17 cellular contexts compared by ENCODE assay signal in genomic region chr4:173821031-173821430, GRCh38.
"Had no signal": no experiment of that assay in that cellular context is flagged by ENCODE, and none has a peak within 500 bp of the region (broad histone marks: within the 10 kb centered on the region; RNA-seq: fewer than 3 reads in every experiment).

No MANE protein-coding gene starts in this region.

- H3K27me3 Mint-ChIP-seq: activated CD4-positive, alpha-beta T cell treated with anti-CD3 and anti-CD28 coated beads, Interleukin-2, amount 10 ng/mL, durations not matched to agents 7 days and 5 days; activated naive CD8-positive, alpha-beta T cell treated with anti-CD3 and anti-CD28 coated beads for 36 hours; stimulated activated naive CD8-positive, alpha-beta T cell treated with anti-CD3 and anti-CD28 coated beads, Interleukin-15, amount 100 ng/mL, for 72 hours had no signal

- H3K27ac Mint-ChIP-seq: activated CD4-positive, alpha-beta T cell treated with anti-CD3 and anti-CD28 coated beads, Interleukin-2, amount 10 ng/mL, durations not matched to agents 7 days and 5 days; activated naive CD8-positive, alpha-beta T cell treated with anti-CD3 and anti-CD28 coated beads for 36 hours; dendritic cell treated with granulocyte-macrophage colony-stimulating factor and Interleukin-4, amounts not matched to agents 40 ng/mL and 50 ng/mL, for 4 days; immature natural killer cell; nephron had no signal

- H3K27me3 ChIP-seq: right lobe of liver, spleen, testis, upper lobe of left lung had no signal

- H3K9me3 ChIP-seq: prostate gland, right lobe of liver, spleen, testis, upper lobe of left lung had no signal

- ATAC-seq: right lobe of liver; stimulated activated naive CD8-positive, alpha-beta T cell treated with anti-CD3 and anti-CD28 coated beads, Interleukin-15, amount 100 ng/mL, for 72 hours had no signal

- H3K36me3 ChIP-seq: prostate gland, right lobe of liver, spleen, upper lobe of left lung had no signal

- H3K4me1 ChIP-seq: prostate gland, right lobe of liver, spleen, testis, upper lobe of left lung had no signal

- DNase-seq: activated CD4-positive, alpha-beta T cell treated with anti-CD3 and anti-CD28 coated beads, Interleukin-2, amount 10 ng/mL, durations not matched to agents 7 days and 5 days; activated CD8-positive, alpha-beta memory T cell treated with anti-CD3 and anti-CD28 coated beads, Interleukin-2, amount 50 U/mL, for 48 hours; activated gamma-delta T cell treated with Interleukin-2 at 50 U/mL for 16 hours; activated naive CD8-positive, alpha-beta T cell treated with anti-CD3 and anti-CD28 coated beads for 36 hours; anterior cingulate cortex; effector memory CD4-positive, alpha-beta T cell; immature natural killer cell; nucleus accumbens; right lobe of liver; spleen; stimulated activated naive CD8-positive, alpha-beta T cell treated with anti-CD3 and anti-CD28 coated beads, Interleukin-15, amount 100 ng/mL, for 72 hours; testis; upper lobe of left lung had no signal

- H3K4me3 Mint-ChIP-seq: activated CD4-positive, alpha-beta T cell treated with anti-CD3 and anti-CD28 coated beads, Interleukin-2, amount 10 ng/mL, durations not matched to agents 7 days and 5 days; activated naive CD8-positive, alpha-beta T cell treated with anti-CD3 and anti-CD28 coated beads for 36 hours; dendritic cell treated with granulocyte-macrophage colony-stimulating factor and Interleukin-4, amounts not matched to agents 40 ng/mL and 50 ng/mL, for 4 days; immature natural killer cell; nephron; stimulated activated naive CD8-positive, alpha-beta T cell treated with anti-CD3 and anti-CD28 coated beads, Interleukin-15, amount 100 ng/mL, for 72 hours had no signal

- H3K9me3 Mint-ChIP-seq: activated CD4-positive, alpha-beta T cell treated with anti-CD3 and anti-CD28 coated beads, Interleukin-2, amount 10 ng/mL, durations not matched to agents 7 days and 5 days; activated naive CD8-positive, alpha-beta T cell treated with anti-CD3 and anti-CD28 coated beads for 36 hours; dendritic cell treated with granulocyte-macrophage colony-stimulating factor and Interleukin-4, amounts not matched to agents 40 ng/mL and 50 ng/mL, for 4 days; nephron; stimulated activated naive CD8-positive, alpha-beta T cell treated with anti-CD3 and anti-CD28 coated beads, Interleukin-15, amount 100 ng/mL, for 72 hours had no signal

- H3K27ac ChIP-seq: prostate gland, right lobe of liver, spleen, testis, upper lobe of left lung had no signal

- H3K4me1 Mint-ChIP-seq: activated CD4-positive, alpha-beta T cell treated with anti-CD3 and anti-CD28 coated beads, Interleukin-2, amount 10 ng/mL, durations not matched to agents 7 days and 5 days; activated naive CD8-positive, alpha-beta T cell treated with anti-CD3 and anti-CD28 coated beads for 36 hours; immature natural killer cell; nephron; stimulated activated naive CD8-positive, alpha-beta T cell treated with anti-CD3 and anti-CD28 coated beads, Interleukin-15, amount 100 ng/mL, for 72 hours had no signal

- H3K4me3 ChIP-seq: prostate gland, right lobe of liver, spleen, testis, upper lobe of left lung had no signal

- FAIRE-seq: bronchial epithelial cell had no signal

- H3K36me3 Mint-ChIP-seq: activated naive CD8-positive, alpha-beta T cell treated with anti-CD3 and anti-CD28 coated beads for 36 hours; immature natural killer cell had no signal
